In genomic region chr15:77004189-77004588, GRCh38 we compare ENCODE assay signal across 10 cellular contexts. TPM values are rescaled to one million over a fixed set of nuclear protein-coding genes. Genes with fewer than 3 reads are reported as not detected.
DNase-seq lines count a peak whose midpoint lies in the region; ATAC-seq, FAIRE-seq and TF ChIP-seq lines count a peak whose summit lies in the region.
"Had no signal": no experiment of that assay in that cellular context is flagged by ENCODE, and none has a peak within 500 bp of the region (broad histone marks: within the 10 kb centered on the region; RNA-seq: fewer than 3 reads in every experiment).

No MANE protein-coding gene starts in this region.

- no peaks in the 10 kb centered on the region for H3K27me3 ChIP-seq in liver (ENCODE audit: control insufficient read depth in 4 of 4, insufficient read depth in 4 of 4, low read length in 3 of 4)
- H3K27me3 ChIP-seq in HepG2 (ENCODE audit: control insufficient read depth in 1 of 2, insufficient read depth in 2 of 2, low read length in 2 of 2), result peaks cover 6 to 27% of the 10 kb centered on the region in 2 experiments; a peak in 4 of 5 replicates
- H3K27me3 ChIP-seq in lower lobe of right lung (ENCODE audit: low read depth), result no peaks in the 10 kb centered on the region
- H3K27me3 ChIP-seq in aorta (ENCODE audit: control insufficient read depth in 1 of 2, insufficient read depth in 2 of 2, low read length in 1 of 2), result no peaks in the 10 kb centered on the region
- H3K27me3 ChIP-seq in mesenchymal stem cell (ENCODE audit: control insufficient read depth in 1 of 2, insufficient read depth in 1 of 2, low read length in 2 of 2), result peaks cover 9 to 12% of the 10 kb centered on the region in 2 experiments

- no peak for TF ChIP-seq CTCF in liver (IDR thresholded peaks at IDR 0.05; ENCODE audit: low read depth, low read length, missing input control)
- no peak for TF ChIP-seq CTCF in HepG2 (CRISPR knock-in tag; IDR thresholded peaks at IDR 0.05)
- no peak for TF ChIP-seq CTCF in lower lobe of right lung (IDR thresholded peaks at IDR 0.05)

- no peak overlapping the region for H3K23ac ChIP-seq in mesenchymal stem cell (ENCODE audit: low read length in 2 of 2)

- H2AK5ac ChIP-seq in mesenchymal stem cell (ENCODE audit: low read length, severe bottlenecking), result no peak overlapping the region

- BruUV-seq in HepG2 (replicated peaks; lab: Mats Ljungman, UMichigan), result no TSS peak

- no peak overlapping the region for H2BK120ac ChIP-seq in mesenchymal stem cell (ENCODE audit: low read depth, low read length)

- H3K9ac ChIP-seq in liver (ENCODE audit: low read depth in 1 of 2, low read length in 2 of 2) (no peak overlapping the region), HepG2 (ENCODE audit: insufficient read depth, low read depth, low read length) (no peak overlapping the region), mesenchymal stem cell (ENCODE audit: low read length) (no peak overlapping the region)
- H3K9ac ChIP-seq: GM23248 had no signal

- H3K9me3 Mint-ChIP-seq in activated naive CD4-positive, alpha-beta T cell treated with anti-CD3 and anti-CD28 coated beads, Interleukin-2, amount 50 U/mL, for 72 hours, result peaks cover 5 to 9% of the 10 kb centered on the region in 2 donors

- no peaks in the 10 kb centered on the region for H3K4me1 ChIP-seq in liver (ENCODE audit: control insufficient read depth in 4 of 4, insufficient read depth in 4 of 4, low read length in 3 of 4)
- no peaks in the 10 kb centered on the region for H3K4me1 ChIP-seq in HepG2 (ENCODE audit: insufficient read depth, low read length)
- H3K4me1 ChIP-seq in lower lobe of right lung, result peaks cover 24% of the 10 kb centered on the region
- H3K4me1 ChIP-seq in aorta (ENCODE audit: control insufficient read depth in 1 of 2, insufficient read depth in 2 of 2, low read length in 2 of 2), result no peaks in the 10 kb centered on the region
- no peaks in the 10 kb centered on the region for H3K4me1 ChIP-seq in mesenchymal stem cell (ENCODE audit: control insufficient read depth, insufficient read depth, low read depth, low read length)

- no peak overlapping the region for H3K4ac ChIP-seq in mesenchymal stem cell (ENCODE audit: low read depth in 1 of 2, low read length in 2 of 2)

- intact Hi-C loops in HepG2 (cut with micrococcal nuclease; ENCODE audit: unreplicated experiment), result no loop called here
- intact Hi-C loops in lower lobe of right lung (cut with DNase I), result no loop called here
- intact Hi-C loops in aorta (cut with DNase I), result no loop called here

- H3K79me2 ChIP-seq in HepG2 (ENCODE audit: insufficient read depth, low read length), result no peaks in the 10 kb centered on the region

- H4K20me1 ChIP-seq in HepG2 (ENCODE audit: insufficient read depth, low read length), result no peaks in the 10 kb centered on the region

- H2AFZ ChIP-seq in HepG2 (ENCODE audit: low read length) (no peak overlapping the region), mesenchymal stem cell (ENCODE audit: low read depth, low read length) (no peak overlapping the region)
- H2AFZ ChIP-seq: GM23248 had no signal

- no peaks in the 10 kb centered on the region for H3K36me3 ChIP-seq in liver (ENCODE audit: control insufficient read depth in 4 of 4, insufficient read depth in 3 of 4, low read depth in 1 of 4, low read length in 3 of 4)
- no peaks in the 10 kb centered on the region for H3K36me3 ChIP-seq in HepG2 (replicated peaks in 1 of 2; ENCODE audit: control insufficient read depth in 1 of 2, insufficient read depth in 2 of 2, low read length in 2 of 2)
- no peaks in the 10 kb centered on the region for H3K36me3 ChIP-seq in lower lobe of right lung
- H3K36me3 ChIP-seq in aorta (ENCODE audit: control insufficient read depth in 1 of 2, insufficient read depth in 2 of 2, low read length in 1 of 2), result no peaks in the 10 kb centered on the region
- no peaks in the 10 kb centered on the region for H3K36me3 ChIP-seq in mesenchymal stem cell (ENCODE audit: control insufficient read depth in 1 of 2, insufficient read depth in 2 of 2, low read depth in 1 of 2, low read length in 2 of 2)

- H3K18ac ChIP-seq in mesenchymal stem cell (ENCODE audit: low read depth in 1 of 2, low read length in 2 of 2), result no peak overlapping the region

- peaks cover 15 to 49% of the 10 kb centered on the region in 2 donors for H3K36me3 Mint-ChIP-seq in activated naive CD4-positive, alpha-beta T cell treated with anti-CD3 and anti-CD28 coated beads, Interleukin-2, amount 50 U/mL, for 72 hours

- WGBS in liver, result 74% methylated on average over 4 of the region's 4 CpGs
- 52% methylated on average over 4 of the region's 4 CpGs for WGBS in HepG2 (ENCODE audit: low lambda C conversion rate)
- 85 to 94% methylated on average over 4 of the region's 4 CpGs for WGBS in aorta, 2 donors
- WGBS in mesenchymal stem cell, result 86% methylated on average over 4 of the region's 4 CpGs

- no peak overlapping the region for H4K8ac ChIP-seq in mesenchymal stem cell (ENCODE audit: low read length)

- TF ChIP-seq RAD21 in liver (IDR thresholded peaks at IDR 0.05), result no peak
- TF ChIP-seq RAD21 in HepG2 (CRISPR knock-in tag; IDR thresholded peaks at IDR 0.05), result no peak

- H3K14ac ChIP-seq in mesenchymal stem cell (ENCODE audit: low read length in 2 of 2), result no peak overlapping the region

- H3K9me3 ChIP-seq in liver (ENCODE audit: control insufficient read depth in 4 of 4, low read length in 3 of 4), result no peaks in the 10 kb centered on the region
- H3K9me3 ChIP-seq in HepG2 (ENCODE audit: low read length), result no peaks in the 10 kb centered on the region
- no peaks in the 10 kb centered on the region for H3K9me3 ChIP-seq in lower lobe of right lung
- no peaks in the 10 kb centered on the region for H3K9me3 ChIP-seq in aorta (ENCODE audit: control insufficient read depth, low read length)
- H3K9me3 ChIP-seq in mesenchymal stem cell (ENCODE audit: control insufficient read depth, low read length), result no peaks in the 10 kb centered on the region

- no peak overlapping the region for H3K4me3 ChIP-seq in liver (ENCODE audit: low read depth in 1 of 3, low read length in 3 of 3)
- no peak overlapping the region for H3K4me3 ChIP-seq in HepG2 (replicated peaks in 1 of 3; ENCODE audit: insufficient read depth in 1 of 3, low read depth in 2 of 3, low read length in 3 of 3)
- H3K4me3 ChIP-seq in lower lobe of right lung, result no peak overlapping the region
- no peak overlapping the region for H3K4me3 ChIP-seq in aorta (ENCODE audit: low read length in 2 of 2)
- no peak overlapping the region for H3K4me3 ChIP-seq in mesenchymal stem cell (ENCODE audit: insufficient read depth in 1 of 2, low read depth in 1 of 2, low read length in 2 of 2)
- H3K4me3 ChIP-seq: GM23248 had no signal

- H2BK5ac ChIP-seq in mesenchymal stem cell (ENCODE audit: low read depth, low read length, poor library complexity, severe bottlenecking), result no peak overlapping the region

- POLR2A ChIA-PET in HepG2 (lab: Yijun Ruan, JAX), result no interaction called here

- ATAC-seq in HepG2 (no peak), lower lobe of right lung (peak; percentile 78 to 81), aorta (ENCODE audit: low FRiP score) (peak; percentile 52), HG02588 (IDR thresholded peaks at IDR 0.05; ENCODE audit: unreplicated experiment) (no peak)
- ATAC-seq in activated naive CD4-positive, alpha-beta T cell treated with anti-CD3 and anti-CD28 coated beads, Interleukin-2, amount 50 U/mL, for 72 hours, result no peak

- no peak overlapping the region for H4K91ac ChIP-seq in mesenchymal stem cell (ENCODE audit: low read length)

- CTCF ChIA-PET in HepG2 (lab: Yijun Ruan, JAX; ENCODE audit: low intra/inter-chr PET ratio, low total read pairs), result no interaction called here

- TF ChIP-seq EP300 in HepG2 (IDR thresholded peaks at IDR 0.05; ENCODE audit: low read depth in 2 of 2, low read length in 2 of 2) (no peak), HepG2 (CRISPR knock-in tag; IDR thresholded peaks at IDR 0.05; ENCODE audit: borderline replicate concordance) (no peak)

- no peak overlapping the region for H2BK12ac ChIP-seq in mesenchymal stem cell (ENCODE audit: low read length in 2 of 2)

- in situ Hi-C loops in HepG2 (cut with HindIII; ENCODE audit: extremely low pct_ligation_motif_present, low pct_unique_long_range_greater_than_20kb), result no loop called here

- H3K27ac ChIP-seq in liver (ENCODE audit: low read depth in 1 of 2, low read length in 2 of 2) (no peak overlapping the region), HepG2 (ENCODE audit: extremely low read length, insufficient read depth, low read length) (no peak overlapping the region), lower lobe of right lung (peak overlapping the region; percentile 36), aorta (ENCODE audit: low read depth in 1 of 2, low read length in 2 of 2) (no peak overlapping the region), mesenchymal stem cell (ENCODE audit: low read length, poor library complexity, severe bottlenecking) (no peak overlapping the region)
- H3K27ac ChIP-seq: GM23248 had no signal

- H2BK15ac ChIP-seq in mesenchymal stem cell (ENCODE audit: low read depth, poor library complexity, severe bottlenecking), result no peak overlapping the region

- no peak for DNase-seq in HepG2 (ENCODE audit: low spot score)
- no peak for DNase-seq in activated naive CD4-positive, alpha-beta T cell treated with anti-CD3 and anti-CD28 coated beads, Interleukin-2, amount 50 U/mL, for 72 hours (ENCODE audit: low spot score in 2 of 2)
- DNase-seq in lower lobe of right lung, result peak; percentile 85
- DNase-seq in aorta, result peak in 1 of 2 donors; percentile 93
- no peak for DNase-seq in SHP77 treated with DMSO at 0.1 percent for 48 hours (lab: John Stamatoyannopoulos, UW)
- no peak for DNase-seq in mesenchymal stem cell
- DNase-seq: activated effector memory CD4-positive, alpha-beta T cell treated with Interleukin-2 at 50 U/mL for 16 hours; GM23248 had no signal

- no peak for TF ChIP-seq POLR2A in HepG2 (IDR thresholded peaks at IDR 0.05; ENCODE audit: insufficient read depth in 1 of 2, low read depth in 2 of 2, low read length in 2 of 2)

- peak overlapping the region; percentile 79 to 91 for H3K27ac Mint-ChIP-seq in activated naive CD4-positive, alpha-beta T cell treated with anti-CD3 and anti-CD28 coated beads, Interleukin-2, amount 50 U/mL, for 72 hours

- no peaks in the 10 kb centered on the region for H3K79me1 ChIP-seq in mesenchymal stem cell (replicated peaks; ENCODE audit: low read length, poor library complexity, severe bottlenecking)

- FAIRE-seq in HepG2 (lab: Jason Lieb, UNC), result no peak

- no peak overlapping the region for H3K4me2 ChIP-seq in HepG2 (ENCODE audit: low read depth, low read length)
- no peak overlapping the region for H3K4me2 ChIP-seq in mesenchymal stem cell (ENCODE audit: low read length, poor library complexity, severe bottlenecking)

RNA-seq across cellular contexts. Expression of gene PSTPIP1, which starts 9.3 kb away (rescaled TPM):
- total RNA-seq in liver (1 to 10 TPM; 4.3 to 4.6 TPM), HepG2 (2016; rRNA removed; fragmentation: Illumina TruSeq; extraction: Trizol) (8.7 and 9.2 TPM in 2 replicates), lower lobe of right lung (18.4 TPM), aorta (10 to 100 TPM; 14.1 to 42.9 TPM)
- polyA plus RNA-seq in liver (1 to 10 TPM; 1.1 to 1.6 TPM), HepG2 (2011; rRNA removed) (4.4 TPM in 2 replicates), aorta (10 to 100 TPM; 16.5 to 30.4 TPM)
- 5.7 and 10.5 TPM in 2 replicates for total RNA-seq in HepG2 (2016; cell fraction: cytosol; rRNA removed; fragmentation: Illumina TruSeq; extraction: Trizol; ENCODE audit: low read depth)
- 8.0 and 9.9 TPM in 2 replicates for total RNA-seq in HepG2 (2016; cell fraction: insoluble cytoplasmic fraction; rRNA removed; fragmentation: Illumina TruSeq; extraction: Trizol)
- total RNA-seq in HepG2 (2016; cell fraction: membrane; rRNA removed; fragmentation: Illumina TruSeq; extraction: Trizol), result 9.1 and 10.1 TPM in 2 replicates
- total RNA-seq in HepG2 (2016; cell fraction: nucleus; rRNA removed; fragmentation: Illumina TruSeq; extraction: Trizol), result 2.9 and 4.0 TPM in 2 replicates
- polyA plus RNA-seq in HepG2 (2011; cell fraction: cytosol; rRNA removed), result 3.9 and 5.6 TPM in 2 replicates
- 4.4 and 6.8 TPM in 2 replicates for polyA plus RNA-seq in HepG2 (2011; cell fraction: nucleus; rRNA removed)
- polyA plus RNA-seq in HepG2 (2012), result 3.9 and 7.4 TPM in 2 replicates
- 7.4 and 12.4 TPM in 2 replicates for polyA plus RNA-seq in HepG2 (2016; cell fraction: cytosol; fragmentation: Illumina TruSeq; extraction: Trizol; ENCODE audit: low read depth)
- 7.8 and 11.1 TPM in 2 replicates for polyA plus RNA-seq in HepG2 (2016; cell fraction: insoluble cytoplasmic fraction; fragmentation: Illumina TruSeq; extraction: Trizol; ENCODE audit: low read depth)
- polyA plus RNA-seq in HepG2 (2016; cell fraction: membrane; fragmentation: Illumina TruSeq; extraction: Trizol; ENCODE audit: low read depth), result 9.1 and 13.5 TPM in 2 replicates
- polyA plus RNA-seq in HepG2 (2016; cell fraction: nucleus; fragmentation: Illumina TruSeq; extraction: Trizol; ENCODE audit: insufficient read depth, low read depth), result 6.9 and 7.5 TPM in 2 replicates
- polyA minus RNA-seq in HepG2 (2011; rRNA and poly(A)+ RNA removed; ENCODE audit: low replicate concordance), result 2.2 TPM in 1 of 2 replicates, not detected in the other
- 3.2 TPM in 1 of 2 replicates, not detected in the other for polyA minus RNA-seq in HepG2 (2011; cell fraction: cytosol; rRNA and poly(A)+ RNA removed)
- polyA minus RNA-seq in HepG2 (2011; cell fraction: nucleus; rRNA and poly(A)+ RNA removed), result 1.8 and 2.4 TPM in 2 replicates
- 100 to 1,000 TPM in 1 of 2 donors, 10 to 100 TPM in 1; 95.5 to 149 TPM for total RNA-seq in activated naive CD4-positive, alpha-beta T cell treated with anti-CD3 and anti-CD28 coated beads, Interleukin-2, amount 50 U/mL, for 72 hours
- not detected for polyA plus RNA-seq in mesenchymal stem cell (2013, experiment 1 of 2)
- polyA plus RNA-seq in mesenchymal stem cell (2013, experiment 2 of 2), result not detected
- total RNA-seq: GM23248 had no signal

Comparison
In these comparisons a context has a peak if more than half of its experiments do, and no peak if none do; other contexts are left out.
1. ATAC-seq: peak in lower lobe of right lung (2 of 2) and aorta (single experiment); none in HepG2 (single experiment), activated naive CD4-positive, alpha-beta T cell treated with anti-CD3 and anti-CD28 coated beads, Interleukin-2, amount 50 U/mL, for 72 hours (0 of 2) and HG02588 (single experiment).